ENCODE assay signal across 9 cellular contexts in the genomic region with DNA sequence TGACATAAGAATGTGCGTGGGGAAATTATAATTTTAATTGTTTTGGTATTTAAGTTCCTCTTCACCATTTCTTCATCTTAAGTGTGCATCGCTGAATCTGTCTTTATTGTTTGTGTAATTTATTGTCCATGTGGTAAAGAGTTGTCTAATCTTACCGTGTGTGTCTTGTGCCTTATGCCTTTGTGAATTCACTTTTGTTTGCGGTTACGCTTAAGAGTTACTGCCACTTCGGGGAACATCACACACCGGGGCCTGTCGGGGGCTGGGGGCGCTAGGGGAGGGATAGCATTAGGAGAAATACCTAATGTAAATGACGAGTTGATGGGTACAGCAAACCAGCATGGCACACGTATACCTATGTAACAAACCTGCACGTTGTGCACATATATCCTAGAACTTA. TPM values are rescaled to one million over a fixed set of nuclear protein-coding genes. Genes with fewer than 3 reads are reported as not detected.
DNase-seq lines count a peak whose midpoint lies in the region; ATAC-seq and TF ChIP-seq lines count a peak whose summit lies in the region.
"Had no signal": no experiment of that assay in that cellular context is flagged by ENCODE, and none has a peak within 500 bp of the region (broad histone marks: within the 10 kb centered on the region; RNA-seq: fewer than 3 reads in every experiment).

No MANE protein-coding gene starts in this region.

- ATAC-seq in GM18520 (IDR thresholded peaks at IDR 0.05; ENCODE audit: unreplicated experiment), result no peak

- H3K4me1 ChIP-seq in breast epithelium (peaks cover 0 to 7% of the 10 kb centered on the region in 2 donors), mucosa of stomach (ENCODE audit: control insufficient read depth, insufficient read depth, low read length) (no peaks in the 10 kb centered on the region)

- intact Hi-C loops in breast epithelium (cut with DNase I; ENCODE audit: low total_unique reads), result no loop called here
- intact Hi-C loops in posterior vena cava (cut with DNase I), result no loop called here

- TF ChIP-seq CTCF in breast epithelium (IDR thresholded peaks at IDR 0.05), result no peak

- H3K9ac ChIP-seq in mucosa of stomach (ENCODE audit: low read length), result peak overlapping the region; percentile 90

- H3K36me3 ChIP-seq in breast epithelium (no peaks in the 10 kb centered on the region), mucosa of stomach (ENCODE audit: control insufficient read depth, insufficient read depth, low read length) (no peaks in the 10 kb centered on the region)

- peak overlapping the region; percentile 81 to 100 (median 99) for H3K4me3 ChIP-seq in breast epithelium
- H3K4me3 ChIP-seq in mucosa of stomach (ENCODE audit: low read length), result peak overlapping the region; percentile 95

- DNase-seq in ACHN (peak; percentile 5), HuH-7.5 (ENCODE audit: low spot score) (peak; percentile 18), breast epithelium (ENCODE audit: low spot score in 2 of 2) (no peak), posterior vena cava (ENCODE audit: low spot score) (no peak), activated gamma-delta T cell (lab: John Stamatoyannopoulos, UW) (no peak), hepatic stellate cell (ENCODE audit: low spot score) (no peak)
- DNase-seq: cortex of kidney had no signal

- H3K9me3 ChIP-seq in breast epithelium (no peaks in the 10 kb centered on the region), mucosa of stomach (ENCODE audit: control insufficient read depth, low read length) (no peaks in the 10 kb centered on the region)

- H3K27ac ChIP-seq in breast epithelium, result peak overlapping the region; percentile 97 to 98

- H3K27me3 ChIP-seq in breast epithelium (no peaks in the 10 kb centered on the region), mucosa of stomach (ENCODE audit: control insufficient read depth, insufficient read depth, low read length) (no peaks in the 10 kb centered on the region)

- no peak for TF ChIP-seq POLR2A in breast epithelium (IDR thresholded peaks at IDR 0.05)

- in situ Hi-C loops in ACHN (cut with HindIII; ENCODE audit: low pct_ligation_motif_present, low pct_unique_long_range_greater_than_20kb, low sequenced_read_pairs), result no loop called here

RNA-seq across cellular contexts. Expression of a gene that starts 0.8 kb away (rescaled TPM):
- total RNA-seq in breast epithelium, result 10 to 100 TPM; 32.8 to 48.9 (median 33.8) TPM
- 10 to 100 TPM; 26.6 to 28.6 TPM for total RNA-seq in posterior vena cava

RNA-seq across cellular contexts. Expression of a gene that starts 0.9 kb away (rescaled TPM):
- total RNA-seq in breast epithelium (under 1 TPM; 0.15 to 0.48 (median 0.33) TPM), posterior vena cava (under 1 TPM; 0.28 to 0.29 TPM)

RNA-seq across cellular contexts. Expression of a gene that starts 54.8 kb away (rescaled TPM):
- 10 to 100 TPM; 58.2 to 98.8 (median 77.3) TPM for total RNA-seq in breast epithelium
- total RNA-seq in posterior vena cava, result 10 to 100 TPM; 50.8 to 61.8 TPM

RNA-seq across cellular contexts. Expression of a gene that starts 54.9 kb away (rescaled TPM):
- total RNA-seq in breast epithelium (10 to 100 TPM in 2 of 3 donors, 1 to 10 TPM in 1; 5.9 to 16.1 (median 13.1) TPM), posterior vena cava (1 to 10 TPM; 3.0 to 5.4 TPM)

Comparison
In these comparisons a context has a peak if more than half of its experiments do, and no peak if none do; other contexts are left out.
1. DNase-seq: peak in ACHN (single experiment) and HuH-7.5 (single experiment); none in breast epithelium (0 of 2), posterior vena cava (single experiment), activated gamma-delta T cell (single experiment) and hepatic stellate cell (single experiment).